ENCODE assay signal across 12 cellular contexts in the genomic region with DNA sequence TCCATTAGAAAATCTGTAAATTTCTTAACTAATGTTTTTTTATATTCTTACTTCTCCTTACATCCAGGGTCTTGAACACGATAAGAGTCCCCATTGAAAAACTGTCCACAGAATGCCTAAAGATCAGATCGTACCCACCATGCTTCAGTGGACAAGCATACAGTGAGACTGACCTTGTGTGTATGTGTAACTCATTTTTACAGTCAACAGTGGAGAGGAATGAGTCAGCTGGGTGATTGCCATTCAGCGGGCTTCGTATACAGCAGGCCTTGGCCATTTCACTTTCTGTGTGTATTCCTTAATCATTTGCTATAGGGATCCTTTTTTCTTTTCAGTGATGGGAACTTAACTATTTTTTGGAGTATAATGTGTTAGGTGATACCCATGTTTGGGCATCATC. TPM values are rescaled to one million over a fixed set of nuclear protein-coding genes. Genes with fewer than 3 reads are reported as not detected.
DNase-seq lines count a peak whose midpoint lies in the region; ATAC-seq lines count a peak whose summit lies in the region.
"Had no signal": no experiment of that assay in that cellular context is flagged by ENCODE, and none has a peak within 500 bp of the region (broad histone marks: within the 10 kb centered on the region; RNA-seq: fewer than 3 reads in every experiment).

No MANE protein-coding gene starts in this region.

- in situ Hi-C loops in Caki2 (cut with HindIII; ENCODE audit: low pct_unique_long_range_greater_than_20kb, low sequenced_read_pairs) = no loop called here

- DNase-seq in Caki2 (ENCODE audit: low read depth) (peak; percentile 69), middle frontal gyrus (ENCODE audit: extremely low spot score, low spot score) (no peak)
- no peak for DNase-seq in activated CD4-positive, alpha-beta T cell treated with anti-CD3 and anti-CD28 coated beads for 1 hour
- no peak for DNase-seq in activated CD4-positive, alpha-beta T cell treated with anti-CD3 and anti-CD28 coated beads for 48 hours
- DNase-seq: activated naive CD8-positive, alpha-beta T cell treated with anti-CD3 and anti-CD28 coated beads, Interleukin-2, amount 10 ng/mL, durations not matched to agents 7 days and 5 days; hippocampal formation; NCI-H187 treated with DMSO at 0.1 percent for 48 hours had no signal

- ATAC-seq in GM19468 (IDR thresholded peaks at IDR 0.05; ENCODE audit: extremely low read depth, unreplicated experiment) (peak; percentile 47), HG03457 (IDR thresholded peaks at IDR 0.05; ENCODE audit: unreplicated experiment) (peak; percentile 46), esophagus mucosa (peak; percentile 53), GM21737 (IDR thresholded peaks at IDR 0.05; ENCODE audit: unreplicated experiment) (no peak)
- ATAC-seq: HCT116 had no signal

RNA-seq across cellular contexts. Expression of gene PARP14, which starts 10.6 kb away (rescaled TPM):
- total RNA-seq in Caki2 (2014; rRNA removed; shearing (Covaris generic); ENCODE audit: low replicate concordance) = 20.2 and 20.3 TPM in 2 replicates
- total RNA-seq in esophagus mucosa = 15.9 TPM
